Comparison of ENCODE assay signal across 8 cellular contexts in the genomic region with DNA sequence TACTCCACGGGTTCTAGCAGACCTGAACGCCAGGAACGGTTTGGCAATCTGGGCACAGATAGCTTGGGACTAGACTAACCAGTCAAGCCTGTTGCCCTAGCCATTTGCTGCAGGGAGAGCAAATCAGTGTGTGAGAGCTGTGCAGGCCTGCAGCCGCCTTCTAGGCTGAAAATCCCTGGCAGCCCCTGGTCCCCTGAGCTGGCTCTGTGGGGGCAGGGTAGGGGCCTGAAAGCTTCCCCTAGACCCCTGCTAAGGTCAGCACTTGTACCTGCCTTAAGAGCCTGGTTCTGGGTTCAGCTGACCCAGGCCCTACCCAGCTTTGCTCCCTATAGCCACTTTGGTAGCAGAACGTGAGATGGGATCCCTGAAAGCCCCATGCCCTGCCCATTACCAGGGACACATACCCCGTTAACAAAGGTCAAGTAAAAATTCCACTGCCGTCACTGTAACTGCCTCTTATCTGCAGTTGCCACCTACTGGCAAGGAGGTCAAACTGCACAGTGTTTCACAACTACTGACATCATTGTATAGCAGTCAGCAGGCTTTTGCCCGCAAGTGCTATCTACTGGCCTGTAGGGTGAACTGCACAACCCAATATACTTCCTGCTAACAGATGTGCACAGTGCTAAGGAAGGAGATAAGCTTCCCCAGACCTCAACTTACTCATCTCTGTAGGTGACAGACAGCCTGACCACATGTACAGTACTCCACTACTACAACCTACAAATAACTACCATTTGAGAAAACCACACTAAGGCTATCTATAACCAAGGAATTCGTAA.
DNase-seq lines count a peak whose midpoint lies in the region; ATAC-seq lines count a peak whose summit lies in the region.

No MANE protein-coding gene starts in this region.

- CTCF ChIA-PET in CD8-positive, alpha-beta memory T cell (lab: Charles Lee): interaction anchor here (0.6 to 3.1 kb wide), 21 partner anchors 10 to 318 kb away, joined by 3 to 15 read pairs (median 4); no protein-coding TSS in a partner anchor

- POLR2A ChIA-PET in CD8-positive, alpha-beta memory T cell (lab: Charles Lee): interaction anchor here (0.6 kb wide), 1 partner anchor 247 kb away, joined by 4 read pairs; no protein-coding TSS in a partner anchor

- peaks cover 18 to 20% (median 19%) of the 10 kb centered on the region in 3 donors for H3K4me1 Mint-ChIP-seq in CD8-positive, alpha-beta memory T cell

- peak; percentile 39 to 73 (median 45) for DNase-seq in CD8-positive, alpha-beta memory T cell
- peak; percentile 41 for DNase-seq in RPMI8226
- peak; percentile 20 for DNase-seq in activated T-helper 9 cell treated with anti-CD3 and anti-CD28 coated beads, Interleukin-2, amount 50 U/mL, for 16 hours (ENCODE audit: low read depth)
- peak; percentile 85 for DNase-seq in iPS-NIHi7 (ENCODE audit: extremely low spot score)
- peak; percentile 9 to 10 for DNase-seq in stimulated activated CD8-positive, alpha-beta memory T cell treated with anti-CD3 and anti-CD28 coated beads, Interleukin-4, amount 100 ng/mL, for 4 hours (ENCODE audit: low read depth in 2 of 2, low spot score in 1 of 2)
- DNase-seq in NCI-H1694 (lab: John Stamatoyannopoulos, UW): no peak

- H3K27ac Mint-ChIP-seq in CD8-positive, alpha-beta memory T cell: peak overlapping the region in 5 of 8 donors; percentile 1 to 64 (median 24)

- no peaks in the 10 kb centered on the region for H3K9me3 ChIP-seq in CD8-positive, alpha-beta memory T cell (ENCODE audit: low read length)

- peaks cover 4 to 40% of the 10 kb centered on the region in 2 donors for H3K27me3 Mint-ChIP-seq in CD8-positive, alpha-beta memory T cell

- H3K27me3 ChIP-seq in CD8-positive, alpha-beta memory T cell (ENCODE audit: insufficient read depth, low read length, poor library complexity, severe bottlenecking): no peaks in the 10 kb centered on the region

- H3K4me3 ChIP-seq in CD8-positive, alpha-beta memory T cell (ENCODE audit: low read length): no peak overlapping the region

- ATAC-seq in GM19372 (IDR thresholded peaks at IDR 0.05; ENCODE audit: low read depth, unreplicated experiment) (peak; percentile 99), HG03342 (IDR thresholded peaks at IDR 0.05; ENCODE audit: unreplicated experiment) (peak; percentile 100)

- H3K36me3 ChIP-seq in CD8-positive, alpha-beta memory T cell (ENCODE audit: insufficient read depth, low read length): no peaks in the 10 kb centered on the region

- H3K36me3 Mint-ChIP-seq in CD8-positive, alpha-beta memory T cell: peaks cover 0 to 34% (median 3%) of the 10 kb centered on the region in 3 donors

- H3K9me3 Mint-ChIP-seq in CD8-positive, alpha-beta memory T cell: peaks cover 4 to 20% (median 16%) of the 10 kb centered on the region in 5 donors

- H3K4me3 Mint-ChIP-seq in CD8-positive, alpha-beta memory T cell: peak overlapping the region in 5 of 7 donors; percentile 0 to 61 (median 40)

- no peak overlapping the region for H3K27ac ChIP-seq in CD8-positive, alpha-beta memory T cell (ENCODE audit: low read depth, low read length)

- peaks cover 16% of the 10 kb centered on the region for H3K4me1 ChIP-seq in CD8-positive, alpha-beta memory T cell (ENCODE audit: insufficient read depth, low read length)
